ENCODE assay signal across 14 cellular contexts in genomic region chr19:51252680-51253079, GRCh38. TPM values are rescaled to one million over a fixed set of nuclear protein-coding genes. Genes with fewer than 3 reads are reported as not detected.
"Had no signal": no experiment of that assay in that cellular context is flagged by ENCODE, and none has a peak within 500 bp of the region (broad histone marks: within the 10 kb centered on the region; RNA-seq: fewer than 3 reads in every experiment).

No MANE protein-coding gene starts in this region.

RNA-seq across cellular contexts. Expression of gene SIGLECL1, which starts 1.8 kb away (rescaled TPM):
- total RNA-seq: activated CD4-positive, alpha-beta memory T cell treated with anti-CD3 and anti-CD28 coated beads for 36 hours; activated CD4-positive, alpha-beta T cell treated with anti-CD3 and anti-CD28 coated beads for 36 hours; activated CD8-positive, alpha-beta memory T cell treated with anti-CD3 and anti-CD28 coated beads for 36 hours; activated naive CD4-positive, alpha-beta T cell treated with anti-CD3 and anti-CD28 coated beads, Interleukin-2, amount 50 U/mL, for 72 hours; activated naive CD8-positive, alpha-beta T cell treated with anti-CD3 and anti-CD28 coated beads for 36 hours; activated T-helper 1 cell treated with anti-CD3 and anti-CD28 coated beads, Interleukin-12 subunit alpha, Interleukin-12 subunit beta, Interleukin-2, Interleukin-4 antibody, amounts not matched to agents 30 ng/mL and 10 ng/mL and 1 ng/mL, durations not matched to agents 14 hours and 24 hours and 36 hours; ascending aorta; bronchial epithelial cell; cardiac muscle cell; chondrocyte; T-cell; T-helper 1 cell treated with Interleukin-12 subunit alpha and Interleukin-12 subunit beta and Interleukin-4 antibody, amounts not matched to agents 30 ng/mL and 1 ng/mL, for 36 hours; WTC11 had no signal
- polyA plus RNA-seq: adipose tissue, cardiac muscle cell had no signal

RNA-seq across cellular contexts. Expression of gene CD33, which starts 27.8 kb away (rescaled TPM):
- total RNA-seq: bronchial epithelial cell, cardiac muscle cell, chondrocyte had no signal
- polyA plus RNA-seq: cardiac muscle cell had no signal

RNA-seq across cellular contexts. Expression of gene IGLON5, which starts 58.8 kb away (rescaled TPM):
- total RNA-seq: bronchial epithelial cell; T-helper 1 cell treated with Interleukin-12 subunit alpha and Interleukin-12 subunit beta and Interleukin-4 antibody, amounts not matched to agents 30 ng/mL and 1 ng/mL, for 36 hours had no signal
